Comparison of ENCODE assay signal across 21 cellular contexts in the genomic region with DNA sequence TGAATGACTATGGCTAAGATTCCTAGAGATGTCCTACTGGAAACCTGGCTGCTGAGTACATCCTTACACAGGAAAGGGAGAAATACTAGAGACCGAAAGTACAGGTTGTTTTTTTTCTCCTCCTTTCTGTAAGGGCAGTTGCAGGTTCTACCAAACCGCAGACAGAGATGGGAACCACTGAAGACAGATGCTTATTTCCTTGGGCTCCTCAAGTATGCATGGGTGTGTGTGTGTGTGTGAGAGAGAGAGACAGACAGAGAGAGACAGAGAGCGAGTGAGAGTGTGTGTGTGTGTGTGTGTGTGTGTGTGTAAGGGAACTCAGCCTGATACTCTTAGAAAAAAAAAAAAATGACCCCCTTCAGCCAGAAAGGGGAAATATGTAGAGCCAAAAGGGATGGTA.
"Had no signal": no experiment of that assay in that cellular context is flagged by ENCODE, and none has a peak within 500 bp of the region (broad histone marks: within the 10 kb centered on the region; RNA-seq: fewer than 3 reads in every experiment).

No MANE protein-coding gene starts in this region.

- ATAC-seq: activated T-helper 17 cell treated with anti-CD3 and anti-CD28 coated beads, Interleukin-2, amount 50 U/mL, for 72 hours; right lobe of liver; stimulated activated naive B cell treated with anti-CD40 and anti-IgM and Interleukin-4, amounts not matched to agents 10 μg/mL and 1 μg/mL and 100 μg/mL, for 72 hours; upper lobe of right lung had no signal

- H3K4me3 ChIP-seq: esophagus squamous epithelium, left ventricle myocardium inferior, right lobe of liver, thyroid gland, upper lobe of right lung had no signal

- H3K4me3 Mint-ChIP-seq: activated naive CD8-positive, alpha-beta T cell treated with anti-CD3 and anti-CD28 coated beads for 36 hours; activated T-cell treated with anti-CD3 and anti-CD28 coated beads, Interleukin-2, amount 50 U/mL, for 24 hours; activated T-helper 17 cell treated with anti-CD3 and anti-CD28 coated beads, Interleukin-2, amount 50 U/mL, for 72 hours; endodermal cell; nephron; stimulated activated naive B cell treated with anti-CD40 and anti-IgM and Interleukin-4, amounts not matched to agents 10 μg/mL and 1 μg/mL and 100 μg/mL, for 72 hours had no signal

- DNase-seq: activated CD4-positive, alpha-beta T cell treated with anti-CD3 and anti-CD28 coated beads for 1 hour; activated CD4-positive, alpha-beta T cell treated with anti-CD3 and anti-CD28 coated beads, Interleukin-2, amount 50 U/mL, for 1 hour; activated naive CD8-positive, alpha-beta T cell treated with anti-CD3 and anti-CD28 coated beads for 36 hours; activated T-cell treated with anti-CD3 and anti-CD28 coated beads, Interleukin-2, amount 50 U/mL, for 24 hours; amniotic stem cell; cortex of kidney; endodermal cell; esophagus squamous epithelium; left ventricle myocardium inferior; occipital lobe; posterior cingulate gyrus; right lobe of liver; small intestine; stimulated activated CD4-positive, alpha-beta T cell treated with anti-CD3 and anti-CD28 coated beads, Interleukin-2, amount 100 ng/mL, for 24 hours; stimulated activated naive B cell treated with anti-CD40 and anti-IgM and Interleukin-4, amounts not matched to agents 10 μg/mL and 1 μg/mL and 100 μg/mL, for 72 hours; T-helper 1 cell; thyroid gland; upper lobe of right lung; WERI-Rb-1 had no signal

- H3K27ac ChIP-seq: esophagus squamous epithelium, left ventricle myocardium inferior, right lobe of liver, thyroid gland, upper lobe of right lung, WERI-Rb-1 had no signal

- H3K9me3 Mint-ChIP-seq: activated naive CD8-positive, alpha-beta T cell treated with anti-CD3 and anti-CD28 coated beads for 36 hours; activated T-cell treated with anti-CD3 and anti-CD28 coated beads, Interleukin-2, amount 50 U/mL, for 24 hours; activated T-helper 17 cell treated with anti-CD3 and anti-CD28 coated beads, Interleukin-2, amount 50 U/mL, for 72 hours; endodermal cell; stimulated activated naive B cell treated with anti-CD40 and anti-IgM and Interleukin-4, amounts not matched to agents 10 μg/mL and 1 μg/mL and 100 μg/mL, for 72 hours had no signal

- H3K27me3 ChIP-seq: esophagus squamous epithelium, right lobe of liver, thyroid gland, upper lobe of right lung had no signal

- H3K27ac Mint-ChIP-seq: activated naive CD8-positive, alpha-beta T cell treated with anti-CD3 and anti-CD28 coated beads for 36 hours; activated T-cell treated with anti-CD3 and anti-CD28 coated beads, Interleukin-2, amount 50 U/mL, for 24 hours; endodermal cell; nephron had no signal

- H3K4me1 Mint-ChIP-seq: activated naive CD8-positive, alpha-beta T cell treated with anti-CD3 and anti-CD28 coated beads for 36 hours; nephron had no signal

- H3K36me3 ChIP-seq: right lobe of liver, thyroid gland, upper lobe of right lung, WERI-Rb-1 had no signal

- H3K9me3 ChIP-seq: esophagus squamous epithelium, left ventricle myocardium inferior, right lobe of liver, thyroid gland, upper lobe of right lung had no signal

- H3K4me1 ChIP-seq: esophagus squamous epithelium, right lobe of liver, upper lobe of right lung had no signal

- H3K27me3 Mint-ChIP-seq: activated naive CD8-positive, alpha-beta T cell treated with anti-CD3 and anti-CD28 coated beads for 36 hours; activated T-cell treated with anti-CD3 and anti-CD28 coated beads, Interleukin-2, amount 50 U/mL, for 24 hours; activated T-helper 17 cell treated with anti-CD3 and anti-CD28 coated beads, Interleukin-2, amount 50 U/mL, for 72 hours; stimulated activated naive B cell treated with anti-CD40 and anti-IgM and Interleukin-4, amounts not matched to agents 10 μg/mL and 1 μg/mL and 100 μg/mL, for 72 hours had no signal
